In genomic region chr9:113446323-113446740, GRCh38 we compare ENCODE assay signal across 8 cellular contexts. TPM values are rescaled to one million over a fixed set of nuclear protein-coding genes. Genes with fewer than 3 reads are reported as not detected.
DNase-seq lines count a peak whose midpoint lies in the region; ATAC-seq and FAIRE-seq lines count a peak whose summit lies in the region.

No MANE protein-coding gene starts in this region.

- no peaks in the 10 kb centered on the region for H3K27me3 ChIP-seq in H7 (ENCODE audit: control insufficient read depth, insufficient read depth, low read length)
- no peaks in the 10 kb centered on the region for H3K27me3 ChIP-seq in mesendoderm (ENCODE audit: insufficient read depth, low read length, poor library complexity)

- no peak overlapping the region for H3K27ac ChIP-seq in mesendoderm (ENCODE audit: low read depth, low read length)

- H3K23ac ChIP-seq in mesendoderm (ENCODE audit: low read length), result no peak overlapping the region

- no peak overlapping the region for H3K4me2 ChIP-seq in mesendoderm (ENCODE audit: low read length)

- peak; percentile 92 for FAIRE-seq in endometrium (lab: Jason Lieb, UNC)

- H3K79me1 ChIP-seq in mesendoderm (ENCODE audit: low read length), result no peaks in the 10 kb centered on the region

- H3K4me1 ChIP-seq in mesendoderm (ENCODE audit: control insufficient read depth, low read depth, low read length), result no peaks in the 10 kb centered on the region

- no peak overlapping the region for H2AK5ac ChIP-seq in mesendoderm (ENCODE audit: low read length)

- no peak overlapping the region for H3K56ac ChIP-seq in mesendoderm (ENCODE audit: low read length)

- DNase-seq in DMS153 (lab: John Stamatoyannopoulos, UW), result peak; percentile 41
- peak; percentile 58 for DNase-seq in H7
- DNase-seq in OCI-M1 (lab: John Stamatoyannopoulos, UW), result peak; percentile 64
- peak; percentile 74 for DNase-seq in mesendoderm

- no CpG with 5 or more reads among the region's 3 CpGs for WGBS in mesendoderm (ENCODE audit: extremely low coverage, insufficient coverage, low lambda C conversion rate)

- H2BK15ac ChIP-seq in mesendoderm (replicated peaks; ENCODE audit: low read depth), result no peak overlapping the region

- H3K36me3 ChIP-seq in H7 (replicated peaks; ENCODE audit: control insufficient read depth, insufficient read depth, low read length) (no peaks in the 10 kb centered on the region), mesendoderm (ENCODE audit: control insufficient read depth, insufficient read depth, low read length) (no peaks in the 10 kb centered on the region)

- ATAC-seq in HG03565 (IDR thresholded peaks at IDR 0.05; ENCODE audit: unreplicated experiment) (no peak), GM19023 (IDR thresholded peaks at IDR 0.05; ENCODE audit: unreplicated experiment) (no peak), GM21447 (IDR thresholded peaks at IDR 0.05; ENCODE audit: unreplicated experiment) (no peak)

- peak overlapping the region; percentile 14 for H2BK120ac ChIP-seq in mesendoderm (ENCODE audit: low read depth, low read length)

- no peak overlapping the region for H3K4ac ChIP-seq in mesendoderm (ENCODE audit: low read depth, low read length)

- no peaks in the 10 kb centered on the region for H3K79me2 ChIP-seq in mesendoderm (ENCODE audit: control insufficient read depth, insufficient read depth, low read length)

- H3K4me3 ChIP-seq in H7 (ENCODE audit: insufficient read depth, low read depth, low read length), result no peak overlapping the region
- no peak overlapping the region for H3K4me3 ChIP-seq in mesendoderm (ENCODE audit: low read length)

- no peak overlapping the region for H4K5ac ChIP-seq in mesendoderm (ENCODE audit: low read length)

- no peak overlapping the region for H3K9ac ChIP-seq in mesendoderm (ENCODE audit: low read length)

- no peak overlapping the region for H3K18ac ChIP-seq in mesendoderm (ENCODE audit: low read length)

- no peak overlapping the region for H2BK5ac ChIP-seq in mesendoderm (ENCODE audit: low read length)

- no peak overlapping the region for H4K8ac ChIP-seq in mesendoderm (ENCODE audit: low read depth, low read length)

RNA-seq across cellular contexts. Expression of gene RGS3, which starts 17.2 kb away (rescaled TPM):
- 18.2 and 22.4 TPM in 2 replicates for total RNA-seq in H7 (2014; rRNA removed; shearing (Covaris generic))
- polyA plus RNA-seq in mesendoderm (2013, experiment 1 of 2), result 13.4 TPM
- polyA plus RNA-seq in mesendoderm (2013, experiment 2 of 2), result 13.5 TPM

RNA-seq across cellular contexts. Expression of gene C9orf43, which starts 35.8 kb away (rescaled TPM):
- 0.41 and 0.42 TPM in 2 replicates for total RNA-seq in H7 (2014; rRNA removed; shearing (Covaris generic))
- 0.49 TPM for polyA plus RNA-seq in mesendoderm (2013, experiment 1 of 2)
- 0.74 TPM for polyA plus RNA-seq in mesendoderm (2013, experiment 2 of 2)

RNA-seq across cellular contexts. Expression of gene POLE3, which starts 35.9 kb away (rescaled TPM):
- total RNA-seq in H7 (2014; rRNA removed; shearing (Covaris generic)), result 61.2 and 61.6 TPM in 2 replicates
- 70.8 TPM for polyA plus RNA-seq in mesendoderm (2013, experiment 1 of 2)
- 70.9 TPM for polyA plus RNA-seq in mesendoderm (2013, experiment 2 of 2)

RNA-seq across cellular contexts. Expression of gene ALAD, which starts 45.2 kb away (rescaled TPM):
- 10.9 and 11.6 TPM in 2 replicates for total RNA-seq in H7 (2014; rRNA removed; shearing (Covaris generic))
- 8.1 TPM for polyA plus RNA-seq in mesendoderm (2013, experiment 1 of 2)
- polyA plus RNA-seq in mesendoderm (2013, experiment 2 of 2), result 8.3 TPM
